ENCODE assay signal across 31 cellular contexts in genomic region chrX:76153221-76153620, GRCh38. TPM values are rescaled to one million over a fixed set of nuclear protein-coding genes. Genes with fewer than 3 reads are reported as not detected.
DNase-seq lines count a peak whose midpoint lies in the region; ATAC-seq, FAIRE-seq and TF ChIP-seq lines count a peak whose summit lies in the region.
"Had no signal": no experiment of that assay in that cellular context is flagged by ENCODE, and none has a peak within 500 bp of the region (broad histone marks: within the 10 kb centered on the region; RNA-seq: fewer than 3 reads in every experiment).

No MANE protein-coding gene starts in this region.

- in situ Hi-C loops in HepG2 (cut with HindIII; ENCODE audit: extremely low pct_ligation_motif_present, low pct_unique_long_range_greater_than_20kb) (loop anchor here (25.0 kb wide), 1 partner anchor 109 kb away; no protein-coding TSS in a partner anchor), K562 (cut with MboI) (no loop called here)

- H3K4me1 ChIP-seq in HepG2 (ENCODE audit: insufficient read depth, low read length) (no peaks in the 10 kb centered on the region), right lobe of liver (peaks cover 0 to 6% (median 0%) of the 10 kb centered on the region in 4 donors), K562 (replicated peaks in 1 of 2; ENCODE audit: control insufficient read depth in 2 of 2, insufficient read depth in 2 of 2, low read length in 2 of 2) (peaks cover 0 to 5% of the 10 kb centered on the region in 2 experiments; a peak in 4 of 5 replicates)

- H3K9me1 ChIP-seq in K562 (ENCODE audit: control insufficient read depth, insufficient read depth, low read length), result no peaks in the 10 kb centered on the region

- H3K27ac ChIP-seq in HepG2 (ENCODE audit: extremely low read length, insufficient read depth, low read length), result no peak overlapping the region
- H3K27ac ChIP-seq in right lobe of liver, result no peak overlapping the region
- no peak overlapping the region for H3K27ac ChIP-seq in K562 (ENCODE audit: extremely low read depth, low read depth, low read length)
- H3K27ac ChIP-seq: 22Rv1; A549; BLaER1; BLaER1 treated with 17β-estradiol and CSF1 and Interleukin-3, amounts not matched to agents 10 nM and 100 nM; C4-2B had no signal

- no peak for TF ChIP-seq EP300 in HepG2 (IDR thresholded peaks at IDR 0.05; ENCODE audit: low read depth in 2 of 2, low read length in 2 of 2)
- no peak for TF ChIP-seq EP300 in HepG2 (CRISPR knock-in tag; IDR thresholded peaks at IDR 0.05; ENCODE audit: borderline replicate concordance)
- no peak for TF ChIP-seq EP300 in K562 (IDR thresholded peaks at IDR 0.05; ENCODE audit: low read length)

- H3K79me2 ChIP-seq in HepG2 (ENCODE audit: insufficient read depth, low read length) (no peaks in the 10 kb centered on the region), K562 (ENCODE audit: control insufficient read depth, insufficient read depth, low read length) (no peaks in the 10 kb centered on the region)

- CTCF ChIA-PET in HepG2 (lab: Yijun Ruan, JAX; ENCODE audit: low intra/inter-chr PET ratio, low total read pairs), result no interaction called here
- CTCF ChIA-PET in K562 (lab: Yijun Ruan, JAX; ENCODE audit: low intra/inter-chr PET ratio), result no interaction called here

- H3K27me3 ChIP-seq in HepG2 (ENCODE audit: control insufficient read depth in 1 of 2, insufficient read depth in 2 of 2, low read length in 2 of 2) (no peaks in the 10 kb centered on the region), right lobe of liver (peaks cover 0 to 19% of the 10 kb centered on the region in 2 donors), K562 (ENCODE audit: control insufficient read depth in 2 of 2, insufficient read depth in 2 of 2, low read length in 2 of 2) (no peaks in the 10 kb centered on the region)
- H3K27me3 ChIP-seq: BE2C had no signal

- H3K9me3 ChIP-seq in HepG2 (ENCODE audit: low read length), result no peaks in the 10 kb centered on the region
- no peaks in the 10 kb centered on the region for H3K9me3 ChIP-seq in right lobe of liver
- no peaks in the 10 kb centered on the region for H3K9me3 ChIP-seq in K562 (replicated peaks; ENCODE audit: control insufficient read depth, insufficient read depth, low read depth, low read length)
- H3K9me3 ChIP-seq: A549; BE2C; BLaER1; BLaER1 treated with 17β-estradiol and CSF1 and Interleukin-3, amounts not matched to agents 10 nM and 100 nM; Caco-2 had no signal

- no peaks in the 10 kb centered on the region for H4K20me1 ChIP-seq in HepG2 (ENCODE audit: insufficient read depth, low read length)
- no peaks in the 10 kb centered on the region for H4K20me1 ChIP-seq in K562 (replicated peaks; ENCODE audit: control insufficient read depth, insufficient read depth, low read length)
- H4K20me1 ChIP-seq: BLaER1; BLaER1 treated with 17β-estradiol and CSF1 and Interleukin-3, amounts not matched to agents 10 nM and 100 nM had no signal

- intact Hi-C loops in HepG2 (cut with micrococcal nuclease; ENCODE audit: unreplicated experiment) (no loop called here), right lobe of liver (cut with DNase I) (no loop called here), K562 (cut with micrococcal nuclease) (no loop called here)

- WGBS in HepG2 (ENCODE audit: low lambda C conversion rate), result 27% methylated on average over 5 of the region's 5 CpGs
- WGBS in right lobe of liver (ENCODE audit: insufficient coverage, low coverage, low lambda C conversion rate, missing lambda C conversion rate), result 57% methylated on average over 5 of the region's 5 CpGs
- 31% methylated on average over 5 of the region's 5 CpGs for WGBS in K562 (ENCODE audit: insufficient coverage, low coverage, missing lambda C conversion rate)

- no peak for TF ChIP-seq RAD21 in HepG2 (CRISPR knock-in tag; IDR thresholded peaks at IDR 0.05)
- TF ChIP-seq RAD21 in K562 (CRISPR knock-in tag; conservative IDR thresholded peaks at IDR 0.05 in 1 of 2, IDR thresholded peaks at IDR 0.05 in 1 of 2), result no peak

- H3K4me3 ChIP-seq in HepG2 (replicated peaks in 1 of 3; ENCODE audit: insufficient read depth in 1 of 3, low read depth in 2 of 3, low read length in 3 of 3) (no peak overlapping the region), right lobe of liver (no peak overlapping the region), K562 (no peak overlapping the region)
- H3K4me3 ChIP-seq: A549; BLaER1; BLaER1 treated with 17β-estradiol and CSF1 and Interleukin-3, amounts not matched to agents 10 nM and 100 nM had no signal

- H3K4me2 ChIP-seq in HepG2 (ENCODE audit: low read depth, low read length) (no peak overlapping the region), K562 (ENCODE audit: insufficient read depth, low read length) (no peak overlapping the region)
- H3K4me2 ChIP-seq: A549; BLaER1; BLaER1 treated with 17β-estradiol and CSF1 and Interleukin-3, amounts not matched to agents 10 nM and 100 nM had no signal

- FAIRE-seq in HepG2 (lab: Jason Lieb, UNC) (no peak), K562 (lab: Jason Lieb, UNC) (no peak)
- FAIRE-seq: A204.1, A549, D721Med had no signal

- no peak for TF ChIP-seq CTCF in HepG2 (CRISPR knock-in tag; IDR thresholded peaks at IDR 0.05)
- TF ChIP-seq CTCF in right lobe of liver (IDR thresholded peaks at IDR 0.05), result no peak
- TF ChIP-seq CTCF in K562 (IDR thresholded peaks at IDR 0.05 in 2 of 3, conservative IDR thresholded peaks at IDR 0.05 in 1 of 3; ENCODE audit: insufficient read depth in 2 of 3, low read depth in 1 of 3, low read length in 3 of 3), result no peak

- H2AFZ ChIP-seq in HepG2 (ENCODE audit: low read length), result no peak overlapping the region
- no peak overlapping the region for H2AFZ ChIP-seq in K562 (ENCODE audit: low read depth, low read length)

- POLR2A ChIA-PET in HepG2 (lab: Yijun Ruan, JAX), result no interaction called here
- POLR2A ChIA-PET in K562 (lab: Yijun Ruan, JAX), result no interaction called here

- no peaks in the 10 kb centered on the region for H3K36me3 ChIP-seq in HepG2 (replicated peaks in 1 of 2; ENCODE audit: control insufficient read depth in 1 of 2, insufficient read depth in 2 of 2, low read length in 2 of 2)
- no peaks in the 10 kb centered on the region for H3K36me3 ChIP-seq in right lobe of liver
- no peaks in the 10 kb centered on the region for H3K36me3 ChIP-seq in K562 (ENCODE audit: control insufficient read depth, insufficient read depth, low read length)
- H3K36me3 ChIP-seq: BE2C; BLaER1; BLaER1 treated with 17β-estradiol and CSF1 and Interleukin-3, amounts not matched to agents 10 nM and 100 nM had no signal

- H3K9ac ChIP-seq in HepG2 (ENCODE audit: insufficient read depth, low read depth, low read length), result no peak overlapping the region
- no peak overlapping the region for H3K9ac ChIP-seq in K562 (ENCODE audit: insufficient read depth in 1 of 2, low read depth in 2 of 2, low read length in 2 of 2)
- H3K9ac ChIP-seq: BLaER1; BLaER1 treated with 17β-estradiol and CSF1 and Interleukin-3, amounts not matched to agents 10 nM and 100 nM had no signal

- TF ChIP-seq POLR2A in HepG2 (IDR thresholded peaks at IDR 0.05; ENCODE audit: insufficient read depth in 1 of 2, low read depth in 2 of 2, low read length in 2 of 2) (no peak), right lobe of liver (IDR thresholded peaks at IDR 0.05) (no peak), K562 (conservative IDR thresholded peaks at IDR 0.05) (no peak)

- no peak for DNase-seq in HepG2 (ENCODE audit: low spot score)
- DNase-seq in right lobe of liver, result no peak
- DNase-seq in K562 (ENCODE audit: extremely low read depth in 1 of 4, low spot score in 3 of 4), result no peak
- DNase-seq: 8988T; ACHN; AML-193; BE2C; C1 segment of cervical spinal cord; Caco-2; Calu3; CD4-positive, alpha-beta memory T cell; CD4-positive, alpha-beta T cell; CD4-positive, CD25-positive, alpha-beta regulatory T cell; CD8-positive, alpha-beta memory T cell; CD8-positive, alpha-beta T cell; COR-L47; DMS 273 treated with DMSO at 0.1 percent for 48 hours; DMS153; DMS53; DMS79; DMS79 treated with DMSO at 0.1 percent for 48 hours; DND-41; EL had no signal

- BruUV-seq in HepG2 (replicated peaks; lab: Mats Ljungman, UMichigan) (no TSS peak), K562 (replicated peaks; lab: Mats Ljungman, UMichigan) (no TSS peak)

- ATAC-seq in HepG2 (no peak), right lobe of liver (no peak), K562 (no peak), HG03196 (IDR thresholded peaks at IDR 0.05; ENCODE audit: unreplicated experiment) (no peak)
- ATAC-seq: A549; CD8-positive, alpha-beta T cell had no signal

RNA-seq across cellular contexts. Expression of gene PBDC1, which starts 19.6 kb away (rescaled TPM):
- total RNA-seq in HepG2 (2016; rRNA removed; fragmentation: Illumina TruSeq; extraction: Trizol) (24.7 and 43.4 TPM in 2 replicates), right lobe of liver (10 to 100 TPM; 11.9 to 20.6 (median 14.6) TPM), K562 (2014; rRNA removed) (8.2 and 8.8 TPM in 2 replicates), K562 (2014; rRNA removed; fragmentation: Illumina TruSeq; extraction: Trizol) (14.8 and 18.8 TPM in 2 replicates), K562 (2015; rRNA removed; fragmentation: Illumina TruSeq; extraction: Trizol) (15.9 and 17.1 TPM in 2 replicates), K562 (2021) (12.3 and 14.7 TPM in 2 replicates)
- 4.4 and 4.7 TPM in 2 replicates for total RNA-seq in HepG2 (2016; cell fraction: cytosol; rRNA removed; fragmentation: Illumina TruSeq; extraction: Trizol; ENCODE audit: low read depth)
- 26.3 and 44.5 TPM in 2 replicates for total RNA-seq in HepG2 (2016; cell fraction: insoluble cytoplasmic fraction; rRNA removed; fragmentation: Illumina TruSeq; extraction: Trizol)
- total RNA-seq in HepG2 (2016; cell fraction: membrane; rRNA removed; fragmentation: Illumina TruSeq; extraction: Trizol), result 7.1 and 7.5 TPM in 2 replicates
- total RNA-seq in HepG2 (2016; cell fraction: nucleus; rRNA removed; fragmentation: Illumina TruSeq; extraction: Trizol), result 13.4 and 16.7 TPM in 2 replicates
- polyA plus RNA-seq in HepG2 (2011; rRNA removed) (22.2 and 22.8 TPM in 2 replicates), K562 (2011; rRNA removed) (10.9 and 18.8 TPM in 2 replicates), K562 (2014; fragmentation: Illumina TruSeq; extraction: Trizol) (28.6 and 33.8 TPM in 2 replicates), K562 (2014; fragmentation: Nextera tagmentation; extraction: Ambion mirVana) (10 to 100 TPM; 46.3 to 46.9 TPM), K562 (2014; rRNA removed) (15.7 and 16.1 TPM in 2 replicates)
- polyA plus RNA-seq in HepG2 (2011; cell fraction: cytosol; rRNA removed), result 16.4 and 23.1 TPM in 2 replicates
- polyA plus RNA-seq in HepG2 (2011; cell fraction: nucleus; rRNA removed), result 6.7 and 9.0 TPM in 2 replicates
- 38.3 and 44.2 TPM in 2 replicates for polyA plus RNA-seq in HepG2 (2012)
- polyA plus RNA-seq in HepG2 (2016; cell fraction: cytosol; fragmentation: Illumina TruSeq; extraction: Trizol; ENCODE audit: low read depth), result 6.5 TPM in 2 replicates
- 76.8 and 85.6 TPM in 2 replicates for polyA plus RNA-seq in HepG2 (2016; cell fraction: insoluble cytoplasmic fraction; fragmentation: Illumina TruSeq; extraction: Trizol; ENCODE audit: low read depth)
- 7.2 and 10.0 TPM in 2 replicates for polyA plus RNA-seq in HepG2 (2016; cell fraction: membrane; fragmentation: Illumina TruSeq; extraction: Trizol; ENCODE audit: low read depth)
- 28.3 and 28.6 TPM in 2 replicates for polyA plus RNA-seq in HepG2 (2016; cell fraction: nucleus; fragmentation: Illumina TruSeq; extraction: Trizol; ENCODE audit: insufficient read depth, low read depth)
- polyA minus RNA-seq in HepG2 (2011; rRNA and poly(A)+ RNA removed; ENCODE audit: low replicate concordance), result 20.6 TPM in 1 of 2 replicates, not detected in the other
- 10.9 and 12.7 TPM in 2 replicates for polyA minus RNA-seq in HepG2 (2011; cell fraction: cytosol; rRNA and poly(A)+ RNA removed)
- polyA minus RNA-seq in HepG2 (2011; cell fraction: nucleus; rRNA and poly(A)+ RNA removed), result 6.2 and 7.6 TPM in 2 replicates
- 2.2 and 8.4 TPM in 2 replicates for total RNA-seq in K562 (2011; cell fraction: chromatin; rRNA removed; ENCODE audit: low replicate concordance)
- total RNA-seq in K562 (2011; cell fraction: nucleolus; rRNA removed), result 2.8 and 3.3 TPM in 2 replicates
- 3.1 and 3.5 TPM in 2 replicates for total RNA-seq in K562 (2011; cell fraction: nucleoplasm; rRNA removed)
- 10.3 and 14.3 TPM in 2 replicates for polyA plus RNA-seq in K562 (2011; cell fraction: cytosol; rRNA removed)
- 5.0 and 5.3 TPM in 2 replicates for polyA plus RNA-seq in K562 (2011; cell fraction: nucleus; rRNA removed)
- polyA plus RNA-seq in K562 (2012), result 11.7 and 28.9 TPM in 2 replicates
- 12.6 and 13.1 TPM in 2 replicates for polyA minus RNA-seq in K562 (2011; rRNA and poly(A)+ RNA removed)
- 6.5 and 6.9 TPM in 2 replicates for polyA minus RNA-seq in K562 (2011; cell fraction: cytosol; rRNA and poly(A)+ RNA removed)
- 2.7 and 4.3 TPM in 2 replicates for polyA minus RNA-seq in K562 (2011; cell fraction: nucleus; rRNA and poly(A)+ RNA removed)

Comparison
In these comparisons a context has a peak if more than half of its experiments do, and no peak if none do; other contexts are left out.
1. Of the 241 proteins assayed by ChIP-seq in both HepG2 and K562: peak only in HepG2: RAD51; only in K562: TFE3; in both: none; in neither: 239.